8 cellular contexts compared by ENCODE assay signal in the genomic region with DNA sequence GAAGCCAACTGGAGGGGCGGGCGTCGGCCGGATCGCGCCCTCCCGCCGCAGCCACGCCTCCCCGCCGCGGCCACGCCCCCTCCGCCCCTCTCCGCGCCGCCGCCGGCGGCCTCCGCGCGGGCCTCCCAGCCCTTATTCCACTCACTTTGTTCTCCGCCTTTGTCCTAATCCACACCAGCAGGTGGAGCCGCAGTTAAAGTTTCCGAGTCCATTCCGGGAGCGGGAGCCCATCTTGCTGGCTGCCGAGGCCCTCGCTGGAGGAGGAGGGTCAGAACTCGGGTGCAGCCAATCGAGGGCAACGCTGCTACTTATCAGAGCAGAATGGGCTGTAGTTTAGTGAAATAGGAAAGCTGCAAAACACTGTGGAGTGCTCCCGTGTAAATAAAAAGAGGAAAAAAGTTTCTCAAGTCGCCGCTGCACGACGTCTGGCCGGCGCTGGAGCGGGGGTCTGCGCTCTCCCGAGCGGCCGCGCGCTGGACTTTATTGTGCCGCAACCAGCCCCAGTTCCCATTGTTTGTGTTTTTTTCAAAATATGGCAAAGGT. TPM values are rescaled to one million over a fixed set of nuclear protein-coding genes. Genes with fewer than 3 reads are reported as not detected.
A peak's percentile ranks its signal among the peaks of the same experiment; 100 is the strongest.
DNase-seq lines count a peak whose midpoint lies in the region; ATAC-seq and TF ChIP-seq lines count a peak whose summit lies in the region.

TSS of gene ASF1A (plus strand) at position 271 of the 543 bp plus-strand sequence. CDS start at position 533, 262 bp downstream.

- no TSS peak for BruUV-seq in Caco-2 (replicated peaks; lab: Mats Ljungman, UMichigan)

- no peaks in the 10 kb centered on the region for H3K36me3 ChIP-seq in Caco-2 (ENCODE audit: control insufficient read depth, insufficient read depth, low read length)
- peaks cover under 1% of the 10 kb centered on the region for H3K36me3 ChIP-seq in effector memory CD4-positive, alpha-beta T cell (ENCODE audit: control insufficient read depth, insufficient read depth, low read length)

- no peaks in the 10 kb centered on the region for H3K27me3 ChIP-seq in Caco-2 (replicated peaks; ENCODE audit: control insufficient read depth, insufficient read depth, low read length)
- no peaks in the 10 kb centered on the region for H3K27me3 ChIP-seq in effector memory CD4-positive, alpha-beta T cell (replicated peaks; ENCODE audit: control insufficient read depth, insufficient read depth, low read length, poor library complexity, severe bottlenecking)

- no peaks in the 10 kb centered on the region for H3K9me3 ChIP-seq in Caco-2
- H3K9me3 ChIP-seq in effector memory CD4-positive, alpha-beta T cell (ENCODE audit: control insufficient read depth, low read length), result no peaks in the 10 kb centered on the region

- CTCF ChIA-PET in Caco-2 (lab: Charles Lee), result interaction anchor here (1.1 kb wide), 2 partner anchors 184 to 217 kb away, joined by 3 to 4 read pairs; no protein-coding TSS in a partner anchor
- CTCF ChIA-PET in activated CD8-positive, alpha-beta memory T cell treated with anti-CD3 and anti-CD28 coated beads for 36 hours (lab: Charles Lee), result interaction anchor here (0.5 to 0.9 kb wide), 2 partner anchors 10 to 209 kb away, joined by 3 read pairs; no protein-coding TSS in a partner anchor

- peaks cover 6% of the 10 kb centered on the region; the same call in 1 of the 2 replicates for H3K4me1 ChIP-seq in Caco-2
- peaks cover 37% of the 10 kb centered on the region for H3K4me1 ChIP-seq in effector memory CD4-positive, alpha-beta T cell (ENCODE audit: control insufficient read depth, insufficient read depth, low read length, poor library complexity, severe bottlenecking)

- H3K4me3 Mint-ChIP-seq in Caco-2 (ENCODE audit: unreplicated experiment), result peak within 1 kb of the TSS; percentile 81

- POLR2A ChIA-PET in Caco-2 (lab: Charles Lee), result interaction anchor here (0.5 kb wide), 1 partner anchor 17 kb away, joined by 3 read pairs; no protein-coding TSS in a partner anchor
- POLR2A ChIA-PET in activated CD8-positive, alpha-beta memory T cell treated with anti-CD3 and anti-CD28 coated beads for 36 hours (lab: Charles Lee), result interaction anchor here (0.5 to 1.6 kb wide), 4 partner anchors 30 to 184 kb away, joined by 3 to 6 read pairs (median 4); partner anchors contain the start of genes FAM184A and MCM9

- DNase-seq in Caco-2 (peak; percentile 97 to 98), HT1080 (ENCODE audit: low read depth) (peak; percentile 97), NOMO-1 (lab: John Stamatoyannopoulos, UW; ENCODE audit: unreplicated experiment in 2 of 2) (peak; percentile 95 to 97), medulla oblongata (ENCODE audit: extremely low spot score) (peak; percentile 99)
- peak; percentile 91 to 95 (median 94) for DNase-seq in effector memory CD4-positive, alpha-beta T cell
- DNase-seq in stimulated activated CD8-positive, alpha-beta memory T cell treated with anti-CD3 and anti-CD28 coated beads, Interleukin-12 subunit alpha, Interleukin-12 subunit beta, amount 100 ng/mL, for 24 hours (ENCODE audit: extremely low read depth), result peak; percentile 81

- H3K36me3 Mint-ChIP-seq in Caco-2 (ENCODE audit: insufficient read depth, unreplicated experiment), result peaks cover 21% of the 10 kb centered on the region

- H3K4me3 ChIP-seq in Caco-2 (ENCODE audit: low read depth, low read length), result peak within 1 kb of the TSS; percentile 95
- peak within 1 kb of the TSS; percentile 94 for H3K4me3 ChIP-seq in effector memory CD4-positive, alpha-beta T cell (ENCODE audit: insufficient read depth, low read depth, low read length, poor library complexity, severe bottlenecking)

- H3K27me3 Mint-ChIP-seq in Caco-2 (ENCODE audit: insufficient read depth, unreplicated experiment), result no peaks in the 10 kb centered on the region

- no peaks in the 10 kb centered on the region for H3K9me3 Mint-ChIP-seq in Caco-2 (ENCODE audit: unreplicated experiment)

- intact Hi-C loops in Caco-2 (cut with micrococcal nuclease; ENCODE audit: unreplicated experiment), result loop anchor here (2.0 kb wide), 2 partner anchors 41 to 217 kb away; partner anchors contain the start of gene MCM9

- peak within 1 kb of the TSS; percentile 94 for H3K27ac ChIP-seq in effector memory CD4-positive, alpha-beta T cell (ENCODE audit: insufficient read depth, low read length, poor library complexity, severe bottlenecking)

- H3K4me1 Mint-ChIP-seq in Caco-2 (ENCODE audit: low read depth, unreplicated experiment), result no peaks in the 10 kb centered on the region

- TF ChIP-seq CTCF in Caco-2 (IDR thresholded peaks at IDR 0.05; ENCODE audit: insufficient read depth in 1 of 2, low read depth in 1 of 2, low read length in 1 of 2, severe bottlenecking in 1 of 2, unreplicated experiment in 1 of 2), result peak; percentile 42 to 67

- peak within 1 kb of the TSS; percentile 98 for H3K27ac Mint-ChIP-seq in Caco-2 (ENCODE audit: unreplicated experiment)

- peak; percentile 60 for ATAC-seq in GM21360 (IDR thresholded peaks at IDR 0.05; ENCODE audit: unreplicated experiment)

RNA-seq across cellular contexts. Expression of gene ASF1A, which starts in this region (rescaled TPM):
- 21.9 and 22.5 TPM in 2 replicates for total RNA-seq in Caco-2 (2022)
- 29.3 and 37.5 TPM in 2 replicates for total RNA-seq in HT1080 (2014; rRNA removed; shearing (Covaris generic))
- 24.4 and 27.1 TPM in 2 replicates for polyA plus RNA-seq in HT1080 (2015; cell fraction: cytosol; rRNA removed)
- polyA plus RNA-seq in HT1080 (2015; cell fraction: nucleus; rRNA removed), result 15.0 and 22.9 TPM in 2 replicates
- total RNA-seq in activated CD8-positive, alpha-beta memory T cell treated with anti-CD3 and anti-CD28 coated beads for 36 hours, result 10 to 100 TPM; 43.4 to 44.5 TPM

Comparison
In these comparisons a context has a peak if more than half of its experiments do, and no peak if none do; other contexts are left out.
1. Peak in every context shown above with its lines: DNase-seq, ATAC-seq, H3K4me3 ChIP-seq and H3K27ac ChIP-seq.